Comparison of ENCODE assay signal across 18 cellular contexts in genomic region chr19:7539827-7540425, GRCh38. TPM values are rescaled to one million over a fixed set of nuclear protein-coding genes. Genes with fewer than 3 reads are reported as not detected.
DNase-seq lines count a peak whose midpoint lies in the region; ATAC-seq and TF ChIP-seq lines count a peak whose summit lies in the region.
"Had no signal": no experiment of that assay in that cellular context is flagged by ENCODE, and none has a peak within 500 bp of the region (broad histone marks: within the 10 kb centered on the region; RNA-seq: fewer than 3 reads in every experiment).

No MANE protein-coding gene starts in this region.

- intact Hi-C loops in natural killer cell (cut with micrococcal nuclease): no loop called here

- no peaks in the 10 kb centered on the region for H3K27me3 Mint-ChIP-seq in natural killer cell treated with Interleukin-12 subunit alpha and Interleukin-12 subunit beta and Interleukin-15 and Interleukin-18, amount 100 ng/mL, for 72 hours
- H3K27me3 Mint-ChIP-seq in natural killer cell (ENCODE audit: low read depth in 2 of 2) (no peaks in the 10 kb centered on the region), endodermal cell (ENCODE audit: insufficient read depth) (no peaks in the 10 kb centered on the region), neural crest cell (ENCODE audit: low read depth) (no peaks in the 10 kb centered on the region)
- H3K27me3 Mint-ChIP-seq: CD4-positive, alpha-beta T cell had no signal

- H3K27me3 ChIP-seq in RWPE2 (ENCODE audit: insufficient read depth, poor library complexity, severe bottlenecking) (no peaks in the 10 kb centered on the region), endodermal cell (ENCODE audit: control insufficient read depth, insufficient read depth, low read length, poor library complexity, severe bottlenecking) (no peaks in the 10 kb centered on the region), MG63 (no peaks in the 10 kb centered on the region)

- H3K4me1 Mint-ChIP-seq in natural killer cell treated with Interleukin-12 subunit alpha and Interleukin-12 subunit beta and Interleukin-15 and Interleukin-18, amount 100 ng/mL, for 72 hours (ENCODE audit: low read depth in 2 of 2): peaks cover 33 to 37% of the 10 kb centered on the region in 2 donors
- H3K4me1 Mint-ChIP-seq in natural killer cell (peaks cover 8 to 19% of the 10 kb centered on the region in 2 donors), endodermal cell (peaks cover 7% of the 10 kb centered on the region), neural crest cell (peaks cover 8% of the 10 kb centered on the region)

- no peak overlapping the region for H3K9ac ChIP-seq in endodermal cell (ENCODE audit: extremely low read depth, low read length, poor library complexity, severe bottlenecking)
- H3K9ac ChIP-seq: GM23248 had no signal

- H3K36me3 ChIP-seq in RWPE2 (ENCODE audit: low read depth): peaks cover 38% of the 10 kb centered on the region
- H3K36me3 ChIP-seq in endodermal cell (ENCODE audit: control insufficient read depth, insufficient read depth, low read length): peaks cover 22% of the 10 kb centered on the region
- H3K36me3 ChIP-seq in MG63: peaks cover 59% of the 10 kb centered on the region

- H3K27ac Mint-ChIP-seq in natural killer cell treated with Interleukin-12 subunit alpha and Interleukin-12 subunit beta and Interleukin-15 and Interleukin-18, amount 100 ng/mL, for 72 hours: peak overlapping the region; percentile 49 to 59
- H3K27ac Mint-ChIP-seq in natural killer cell (no peak overlapping the region), endodermal cell (peak overlapping the region; percentile 29), neural crest cell (ENCODE audit: unreplicated experiment) (no peak overlapping the region)
- H3K27ac Mint-ChIP-seq: CD4-positive, alpha-beta T cell; HFFc6 had no signal

- H3K4me1 ChIP-seq in RWPE2 (ENCODE audit: insufficient read depth, poor library complexity, severe bottlenecking): no peaks in the 10 kb centered on the region
- no peaks in the 10 kb centered on the region for H3K4me1 ChIP-seq in endodermal cell (ENCODE audit: control insufficient read depth, insufficient read depth, low read length)
- H3K4me1 ChIP-seq: Caco-2 had no signal

- no peak for TF ChIP-seq CTCF in natural killer cell (IDR thresholded peaks at IDR 0.05)
- no peak for TF ChIP-seq CTCF in RWPE2 (IDR thresholded peaks at IDR 0.05; ENCODE audit: poor library complexity, severe bottlenecking)
- TF ChIP-seq CTCF in endodermal cell (conservative IDR thresholded peaks at IDR 0.05): no peak
- TF ChIP-seq CTCF in neural crest cell (conservative IDR thresholded peaks at IDR 0.05): no peak

- H3K27ac ChIP-seq in RWPE2 (ENCODE audit: poor library complexity, severe bottlenecking) (no peak overlapping the region), endodermal cell (ENCODE audit: low read depth, low read length) (no peak overlapping the region)
- H3K27ac ChIP-seq: C4-2B, GM23248 had no signal

- H3K4me3 ChIP-seq in RWPE2 (ENCODE audit: severe bottlenecking): no peak overlapping the region
- no peak overlapping the region for H3K4me3 ChIP-seq in endodermal cell (ENCODE audit: low read length)
- H3K4me3 ChIP-seq in MG63: no peak overlapping the region
- H3K4me3 ChIP-seq: GM23248, K562 had no signal

- peaks cover 21% of the 10 kb centered on the region for H3K36me3 Mint-ChIP-seq in natural killer cell treated with Interleukin-12 subunit alpha and Interleukin-12 subunit beta and Interleukin-15 and Interleukin-18, amount 100 ng/mL, for 72 hours
- H3K36me3 Mint-ChIP-seq in natural killer cell (no peaks in the 10 kb centered on the region), endodermal cell (ENCODE audit: low read depth) (peaks cover 40% of the 10 kb centered on the region), neural crest cell (ENCODE audit: low read depth) (peaks cover 3% of the 10 kb centered on the region)

- ATAC-seq in natural killer cell treated with Interleukin-12 subunit alpha and Interleukin-12 subunit beta and Interleukin-15 and Interleukin-18, amount 100 ng/mL, for 72 hours: no peak
- ATAC-seq in natural killer cell: no peak
- no peak for ATAC-seq in RWPE2 (ENCODE audit: low read depth)
- ATAC-seq in HG02840 (IDR thresholded peaks at IDR 0.05; ENCODE audit: low FRiP score, unreplicated experiment): no peak
- ATAC-seq in GM18909 (IDR thresholded peaks at IDR 0.05; ENCODE audit: poor library complexity, unreplicated experiment): no peak
- ATAC-seq: HCT116 had no signal

- no peaks in the 10 kb centered on the region for H3K9me3 ChIP-seq in RWPE2 (ENCODE audit: severe bottlenecking)
- H3K9me3 ChIP-seq in endodermal cell (ENCODE audit: control insufficient read depth, low read length): no peaks in the 10 kb centered on the region
- no peaks in the 10 kb centered on the region for H3K9me3 ChIP-seq in MG63
- H3K9me3 ChIP-seq: Caco-2 had no signal

- no peaks in the 10 kb centered on the region for H3K9me3 Mint-ChIP-seq in natural killer cell treated with Interleukin-12 subunit alpha and Interleukin-12 subunit beta and Interleukin-15 and Interleukin-18, amount 100 ng/mL, for 72 hours
- H3K9me3 Mint-ChIP-seq in natural killer cell (no peaks in the 10 kb centered on the region), endodermal cell (no peaks in the 10 kb centered on the region), neural crest cell (no peaks in the 10 kb centered on the region)
- H3K9me3 Mint-ChIP-seq: CD4-positive, alpha-beta T cell; HFFc6 had no signal

- DNase-seq in natural killer cell treated with Interleukin-12 subunit alpha and Interleukin-12 subunit beta and Interleukin-15 and Interleukin-18, amount 100 ng/mL, for 72 hours (ENCODE audit: low spot score): no peak
- DNase-seq in natural killer cell (no peak), RWPE2 (ENCODE audit: low spot score) (peak; percentile 54), endodermal cell (no peak), neural crest cell (ENCODE audit: low read depth, low spot score) (no peak), MG63 (no peak)
- DNase-seq: 8988T; Caco-2; CD4-positive, alpha-beta T cell; GM23248; HFFc6; IMR-90 had no signal

- 94 to 95% methylated on average over 8 to 27 of the region's 28 CpGs for WGBS in endodermal cell (ENCODE audit: insufficient coverage in 1 of 2, insufficient read length in 1 of 2), 2 experiments

- no peak overlapping the region for H3K4me3 Mint-ChIP-seq in natural killer cell treated with Interleukin-12 subunit alpha and Interleukin-12 subunit beta and Interleukin-15 and Interleukin-18, amount 100 ng/mL, for 72 hours
- no peak overlapping the region for H3K4me3 Mint-ChIP-seq in natural killer cell
- H3K4me3 Mint-ChIP-seq in endodermal cell: no peak overlapping the region
- H3K4me3 Mint-ChIP-seq in neural crest cell: peak overlapping the region; percentile 44
- H3K4me3 Mint-ChIP-seq: CD4-positive, alpha-beta T cell; HFFc6 had no signal

RNA-seq across cellular contexts. Expression of gene PNPLA6, which starts 4.4 kb away (rescaled TPM):
- total RNA-seq in natural killer cell treated with Interleukin-12 subunit alpha and Interleukin-12 subunit beta and Interleukin-15 and Interleukin-18, amount 100 ng/mL, for 72 hours: 100 to 1,000 TPM; 259 to 369 TPM
- total RNA-seq in natural killer cell (100 to 1,000 TPM; 118 to 190 (median 125) TPM), endodermal cell (100 to 1,000 TPM in 1 of 2 donors, 10 to 100 TPM in 1; 86.1 to 124 TPM), neural crest cell (72.1 and 74.7 TPM in 2 replicates)
- 62.2 TPM for polyA plus RNA-seq in endodermal cell (2013, experiment 1 of 2)
- 61.6 TPM for polyA plus RNA-seq in endodermal cell (2013, experiment 2 of 2)
- 175 and 184 TPM in 2 replicates for total RNA-seq in MG63 (2014; rRNA removed; shearing (Covaris generic); ENCODE audit: low replicate concordance)

RNA-seq across cellular contexts. Expression of gene MCOLN1, which starts 17.5 kb away (rescaled TPM):
- total RNA-seq in natural killer cell treated with Interleukin-12 subunit alpha and Interleukin-12 subunit beta and Interleukin-15 and Interleukin-18, amount 100 ng/mL, for 72 hours: 10 to 100 TPM; 26.0 to 41.2 TPM
- total RNA-seq in natural killer cell: 10 to 100 TPM; 22.9 to 37.6 (median 27.8) TPM
- total RNA-seq in endodermal cell: 10 to 100 TPM; 18.0 to 21.4 TPM
- 10.9 TPM for polyA plus RNA-seq in endodermal cell (2013, experiment 1 of 2)
- polyA plus RNA-seq in endodermal cell (2013, experiment 2 of 2): 13.2 TPM
- total RNA-seq in neural crest cell: 24.4 and 26.7 TPM in 2 replicates
- total RNA-seq in MG63 (2014; rRNA removed; shearing (Covaris generic); ENCODE audit: low replicate concordance): 6.4 and 10.3 TPM in 2 replicates

RNA-seq across cellular contexts. Expression of gene ZNF358, which starts 24.0 kb away (rescaled TPM):
- total RNA-seq in natural killer cell treated with Interleukin-12 subunit alpha and Interleukin-12 subunit beta and Interleukin-15 and Interleukin-18, amount 100 ng/mL, for 72 hours: 10 to 100 TPM; 10.2 to 15.6 TPM
- total RNA-seq in natural killer cell: 10 to 100 TPM in 2 of 3 donors, 1 to 10 TPM in 1; 9.8 to 11.6 (median 10.9) TPM
- total RNA-seq in endodermal cell: 10 to 100 TPM; 45.9 to 53.2 TPM
- 66.1 TPM for polyA plus RNA-seq in endodermal cell (2013, experiment 1 of 2)
- 59.3 TPM for polyA plus RNA-seq in endodermal cell (2013, experiment 2 of 2)
- total RNA-seq in neural crest cell: 75.6 and 76.2 TPM in 2 replicates
- 37.2 and 44.9 TPM in 2 replicates for total RNA-seq in MG63 (2014; rRNA removed; shearing (Covaris generic); ENCODE audit: low replicate concordance)

RNA-seq across cellular contexts. Expression of gene PEX11G, which starts 51.1 kb away (rescaled TPM):
- 1 to 10 TPM; 1.2 to 1.4 TPM for total RNA-seq in natural killer cell treated with Interleukin-12 subunit alpha and Interleukin-12 subunit beta and Interleukin-15 and Interleukin-18, amount 100 ng/mL, for 72 hours
- total RNA-seq in natural killer cell (1 to 10 TPM in 1 of 3 donors, under 1 TPM in 1, not detected in 1; 0.33 to 1.5 TPM), endodermal cell (1 to 10 TPM; 2.6 to 3.0 TPM), neural crest cell (2.3 and 3.4 TPM in 2 replicates)
- 2.3 TPM for polyA plus RNA-seq in endodermal cell (2013, experiment 1 of 2)
- 1.6 TPM for polyA plus RNA-seq in endodermal cell (2013, experiment 2 of 2)
- not detected in 2 replicates for total RNA-seq in MG63 (2014; rRNA removed; shearing (Covaris generic); ENCODE audit: low replicate concordance)
- total RNA-seq: CD4-positive, alpha-beta T cell had no signal

RNA-seq across cellular contexts. Expression of gene CAMSAP3, which starts 55.7 kb away (rescaled TPM):
- 1 to 10 TPM in 1 of 2 donors, under 1 TPM in 1; 0.36 to 1.2 TPM for total RNA-seq in natural killer cell treated with Interleukin-12 subunit alpha and Interleukin-12 subunit beta and Interleukin-15 and Interleukin-18, amount 100 ng/mL, for 72 hours
- total RNA-seq in natural killer cell (under 1 TPM in 2 of 3 donors, not detected in 1; 0.24 to 0.34 TPM), endodermal cell (10 to 100 TPM; 65.5 to 76.8 TPM), neural crest cell (10.3 and 13.7 TPM in 2 replicates)
- 18.6 TPM for polyA plus RNA-seq in endodermal cell (2013, experiment 1 of 2)
- 18.0 TPM for polyA plus RNA-seq in endodermal cell (2013, experiment 2 of 2)
- total RNA-seq in MG63 (2014; rRNA removed; shearing (Covaris generic); ENCODE audit: low replicate concordance): 0.56 and 0.89 TPM in 2 replicates
- total RNA-seq: GM23248, HFFc6, IMR-90 had no signal
- polyA plus RNA-seq: AG04450, GM23248, IMR-90 had no signal

Comparison
In these comparisons a context has a peak if more than half of its experiments do, and no peak if none do; other contexts are left out.
1. H3K27ac Mint-ChIP-seq: peak in natural killer cell treated with Interleukin-12 subunit alpha and Interleukin-12 subunit beta and Interleukin-15 and Interleukin-18, amount 100 ng/mL, for 72 hours (2 of 2) and endodermal cell (single experiment); none in natural killer cell (0 of 2) and neural crest cell (single experiment).